24 cellular contexts compared by ENCODE assay signal in genomic region chr9:98520221-98520920, GRCh38.
DNase-seq lines count a peak whose midpoint lies in the region; ATAC-seq and TF ChIP-seq lines count a peak whose summit lies in the region.
"Had no signal": no experiment of that assay in that cellular context is flagged by ENCODE, and none has a peak within 500 bp of the region (broad histone marks: within the 10 kb centered on the region; RNA-seq: fewer than 3 reads in every experiment).

No MANE protein-coding gene starts in this region.

- H2AFZ ChIP-seq in OCI-LY7 (ENCODE audit: low read length) = no peak overlapping the region
- H2AFZ ChIP-seq: parathyroid adenoma had no signal

- H3K27me3 Mint-ChIP-seq in glutamatergic neuron (ENCODE audit: unreplicated experiment) = peaks cover 3% of the 10 kb centered on the region

- BruUV-seq in OCI-LY7 (replicated peaks; lab: Mats Ljungman, UMichigan) = no TSS peak

- H3K27ac ChIP-seq in OCI-LY7 (ENCODE audit: low read depth, low read length, poor library complexity, severe bottlenecking) = no peak overlapping the region
- H3K27ac ChIP-seq: cardiac muscle cell, epithelial cell of prostate, parathyroid adenoma, sigmoid colon, SJSA1, tibial artery had no signal

- peak overlapping the region; percentile 16 for H3K4me3 Mint-ChIP-seq in glutamatergic neuron (ENCODE audit: unreplicated experiment)
- H3K4me3 Mint-ChIP-seq: activated CD4-positive, alpha-beta memory T cell treated with anti-CD3 and anti-CD28 coated beads, Interleukin-2, amount 10 ng/mL, durations not matched to agents 7 days and 5 days; naive thymus-derived CD8-positive, alpha-beta T cell; stimulated activated naive B cell treated with anti-CD40 and anti-IgM and Interleukin-4, amounts not matched to agents 10 μg/mL and 1 μg/mL and 100 μg/mL, for 72 hours; WTC11 had no signal

- POLR2A ChIA-PET in OCI-LY7 (lab: Charles Lee) = interaction anchor here (0.6 kb wide), 1 partner anchor 997 kb away, joined by 3 read pairs; no protein-coding TSS in a partner anchor

- intact Hi-C loops in OCI-LY7 (cut with micrococcal nuclease; ENCODE audit: unreplicated experiment) = no loop called here

- H3K4me3 ChIP-seq in MG63 (no peak overlapping the region), astrocyte of the spinal cord (ENCODE audit: low read depth, low read length) (no peak overlapping the region), OCI-LY7 (ENCODE audit: low read depth, low read length, poor library complexity, severe bottlenecking) (no peak overlapping the region)
- H3K4me3 ChIP-seq: cardiac muscle cell, sigmoid colon, SJSA1, tibial artery had no signal

- H3K9me3 ChIP-seq in MG63 (no peaks in the 10 kb centered on the region), OCI-LY7 (ENCODE audit: low read length) (no peaks in the 10 kb centered on the region)
- H3K9me3 ChIP-seq: sigmoid colon, SJSA1, tibial artery had no signal

- H3K4me1 ChIP-seq in OCI-LY7 (ENCODE audit: insufficient read depth, low read length, poor library complexity, severe bottlenecking) = no peaks in the 10 kb centered on the region
- H3K4me1 ChIP-seq: parathyroid adenoma, sigmoid colon, SJSA1, tibial artery had no signal

- ATAC-seq in GM21529 (IDR thresholded peaks at IDR 0.05; ENCODE audit: unreplicated experiment) = no peak
- ATAC-seq in GM18858 (IDR thresholded peaks at IDR 0.05; ENCODE audit: unreplicated experiment) = no peak
- ATAC-seq: left colon; naive thymus-derived CD8-positive, alpha-beta T cell; stimulated activated naive B cell treated with anti-CD40 and anti-IgM and Interleukin-4, amounts not matched to agents 10 μg/mL and 1 μg/mL and 100 μg/mL, for 72 hours; WTC11 had no signal

- no peaks in the 10 kb centered on the region; the same call in 1 of the 2 replicates for H3K36me3 ChIP-seq in MG63
- no peaks in the 10 kb centered on the region for H3K36me3 ChIP-seq in OCI-LY7 (ENCODE audit: insufficient read depth, low read length)
- H3K36me3 ChIP-seq: cardiac muscle cell, sigmoid colon, SJSA1, tibial artery had no signal

- in situ Hi-C loops in astrocyte of the spinal cord (cut with HindIII; ENCODE audit: low sequenced_read_pairs) = no loop called here

- H3K9me3 Mint-ChIP-seq in glutamatergic neuron (ENCODE audit: unreplicated experiment) = peaks cover 6% of the 10 kb centered on the region
- H3K9me3 Mint-ChIP-seq: activated CD4-positive, alpha-beta memory T cell treated with anti-CD3 and anti-CD28 coated beads, Interleukin-2, amount 10 ng/mL, durations not matched to agents 7 days and 5 days had no signal

- no peaks in the 10 kb centered on the region for H3K9me2 ChIP-seq in OCI-LY7 (ENCODE audit: insufficient read depth, low read length)

- H3K27ac Mint-ChIP-seq in glutamatergic neuron (ENCODE audit: unreplicated experiment) = peak overlapping the region; percentile 23
- H3K27ac Mint-ChIP-seq: activated CD4-positive, alpha-beta memory T cell treated with anti-CD3 and anti-CD28 coated beads, Interleukin-2, amount 10 ng/mL, durations not matched to agents 7 days and 5 days; naive thymus-derived CD8-positive, alpha-beta T cell; stimulated activated naive B cell treated with anti-CD40 and anti-IgM and Interleukin-4, amounts not matched to agents 10 μg/mL and 1 μg/mL and 100 μg/mL, for 72 hours; WTC11 had no signal

- no peak overlapping the region for H3K4me2 ChIP-seq in OCI-LY7 (ENCODE audit: low read length)

- no peaks in the 10 kb centered on the region for H3K27me3 ChIP-seq in MG63
- H3K27me3 ChIP-seq: cardiac muscle cell, sigmoid colon, SJSA1, tibial artery had no signal

- peaks cover 42% of the 10 kb centered on the region for H3K4me1 Mint-ChIP-seq in glutamatergic neuron (ENCODE audit: low read depth, unreplicated experiment)
- H3K4me1 Mint-ChIP-seq: activated CD4-positive, alpha-beta memory T cell treated with anti-CD3 and anti-CD28 coated beads, Interleukin-2, amount 10 ng/mL, durations not matched to agents 7 days and 5 days; naive thymus-derived CD8-positive, alpha-beta T cell; stimulated activated naive B cell treated with anti-CD40 and anti-IgM and Interleukin-4, amounts not matched to agents 10 μg/mL and 1 μg/mL and 100 μg/mL, for 72 hours had no signal

- H3K36me3 Mint-ChIP-seq in glutamatergic neuron (ENCODE audit: unreplicated experiment) = no peaks in the 10 kb centered on the region
- H3K36me3 Mint-ChIP-seq: naive thymus-derived CD8-positive, alpha-beta T cell; stimulated activated naive B cell treated with anti-CD40 and anti-IgM and Interleukin-4, amounts not matched to agents 10 μg/mL and 1 μg/mL and 100 μg/mL, for 72 hours; WTC11 had no signal

- DNase-seq in DMS 273 (lab: John Stamatoyannopoulos, UW; ENCODE audit: unreplicated experiment) = peak; percentile 84
- DNase-seq in MG63 = peak; percentile 65
- peak; percentile 24 for DNase-seq in astrocyte of the spinal cord (ENCODE audit: low read depth, low spot score)
- no peak for DNase-seq in glutamatergic neuron
- DNase-seq in OCI-LY7 (ENCODE audit: low spot score) = no peak
- DNase-seq in AG20443 (ENCODE audit: low spot score) = no peak
- DNase-seq: activated CD4-positive, alpha-beta memory T cell treated with anti-CD3 and anti-CD28 coated beads, Interleukin-2, amount 10 ng/mL, durations not matched to agents 7 days and 5 days; activated gamma-delta T cell treated with Interleukin-2 at 50 U/mL for 16 hours; activated T-cell treated with anti-CD3 and anti-CD28 coated beads for 4 hours; AML-193; left colon; naive thymus-derived CD8-positive, alpha-beta T cell; NCI-H1417; NCI-H774; sigmoid colon; stimulated activated naive B cell treated with anti-CD40 and anti-IgM and Interleukin-4, amounts not matched to agents 10 μg/mL and 1 μg/mL and 100 μg/mL, for 72 hours; tibial artery had no signal

- CTCF ChIA-PET in OCI-LY7 (lab: Charles Lee; ENCODE audit: unreplicated experiment) = no interaction called here

- TF ChIP-seq CTCF in astrocyte of the spinal cord (IDR thresholded peaks at IDR 0.05; ENCODE audit: low read depth, low read length) = no peak
- TF ChIP-seq CTCF in glutamatergic neuron (IDR thresholded peaks at IDR 0.05; ENCODE audit: partially characterized antibody, unreplicated experiment) = no peak
- TF ChIP-seq CTCF in OCI-LY7 (conservative IDR thresholded peaks at IDR 0.05; ENCODE audit: low read length) = no peak

- no peaks in the 10 kb centered on the region for H4K20me1 ChIP-seq in OCI-LY7 (ENCODE audit: insufficient read depth, low read length)

- no peaks in the 10 kb centered on the region for H3K79me2 ChIP-seq in OCI-LY7 (ENCODE audit: insufficient read depth, low read depth, low read length)
- H3K79me2 ChIP-seq: parathyroid adenoma had no signal

Comparison
In these comparisons a context has a peak if more than half of its experiments do, and no peak if none do; other contexts are left out.
1. DNase-seq: peak in DMS 273 (single experiment), MG63 (single experiment) and astrocyte of the spinal cord (single experiment); none in glutamatergic neuron (single experiment), OCI-LY7 (single experiment) and AG20443 (single experiment).